Comparison of ENCODE assay signal across 29 cellular contexts in genomic region chr10:131082991-131083465, GRCh38.
DNase-seq lines count a peak whose midpoint lies in the region; ATAC-seq, FAIRE-seq and TF ChIP-seq lines count a peak whose summit lies in the region.
"Had no signal": no experiment of that assay in that cellular context is flagged by ENCODE, and none has a peak within 500 bp of the region (broad histone marks: within the 10 kb centered on the region; RNA-seq: fewer than 3 reads in every experiment).

No MANE protein-coding gene starts in this region.

- no peaks in the 10 kb centered on the region for H3K9me3 ChIP-seq in SK-N-SH
- H3K9me3 ChIP-seq in BLaER1 treated with 17β-estradiol and CSF1 and Interleukin-3, amounts not matched to agents 10 nM and 100 nM (replicated peaks in 1 of 11) = no peaks in the 10 kb centered on the region
- H3K9me3 ChIP-seq: testis, uterus had no signal

- H3K27me3 ChIP-seq in SK-N-SH (ENCODE audit: insufficient read depth) (no peaks in the 10 kb centered on the region), H7 (ENCODE audit: control insufficient read depth, insufficient read depth, low read length) (no peaks in the 10 kb centered on the region)
- no peaks in the 10 kb centered on the region for H3K27me3 ChIP-seq in BLaER1 treated with 17β-estradiol and CSF1 and Interleukin-3, amounts not matched to agents 10 nM and 100 nM
- H3K27me3 ChIP-seq: testis, uterus had no signal

- no peak for FAIRE-seq in D721Med (lab: Jason Lieb, UNC)
- FAIRE-seq: A204.1, bronchial epithelial cell, islet of Langerhans, RCC 7860 had no signal

- no peaks in the 10 kb centered on the region for H3F3A ChIP-seq in SK-N-SH (replicated peaks; ENCODE audit: insufficient read depth)

- H3K4me3 Mint-ChIP-seq in chondrocyte (ENCODE audit: unreplicated experiment) = no peak overlapping the region
- H3K4me3 Mint-ChIP-seq: activated CD4-positive, alpha-beta memory T cell treated with anti-CD3 and anti-CD28 coated beads, Interleukin-2, amount 10 ng/mL, durations not matched to agents 7 days and 5 days; dendritic cell treated with granulocyte-macrophage colony-stimulating factor and Interleukin-4, amounts not matched to agents 40 ng/mL and 50 ng/mL, for 4 days; nephron; stimulated activated effector memory CD8-positive, alpha-beta T cell treated with anti-CD3 and anti-CD28 coated beads, Interleukin-12 subunit alpha, Interleukin-12 subunit beta, amount 100 ng/mL, for 72 hours had no signal

- H3K4me3 ChIP-seq in SK-N-SH (ENCODE audit: low read depth in 2 of 2, low read length in 1 of 2) (no peak overlapping the region), H7 (ENCODE audit: insufficient read depth, low read depth, low read length) (no peak overlapping the region)
- no peak overlapping the region for H3K4me3 ChIP-seq in BLaER1 treated with 17β-estradiol and CSF1 and Interleukin-3, amounts not matched to agents 10 nM and 100 nM
- H3K4me3 ChIP-seq: testis, uterus had no signal

- POLR2A ChIA-PET in SK-N-SH (lab: Yijun Ruan, JAX) = interaction anchor here (0.6 kb wide), 1 partner anchor 794 kb away, joined by 3 read pairs; no protein-coding TSS in a partner anchor

- H3K79me2 ChIP-seq in SK-N-SH (ENCODE audit: insufficient read depth) = no peaks in the 10 kb centered on the region

- H3K36me3 ChIP-seq in SK-N-SH (replicated peaks in 1 of 2; ENCODE audit: control insufficient read depth in 1 of 2, insufficient read depth in 2 of 2, low read length in 1 of 2) (no peaks in the 10 kb centered on the region), H7 (replicated peaks; ENCODE audit: control insufficient read depth, insufficient read depth, low read length) (no peaks in the 10 kb centered on the region)
- no peaks in the 10 kb centered on the region for H3K36me3 ChIP-seq in BLaER1 treated with 17β-estradiol and CSF1 and Interleukin-3, amounts not matched to agents 10 nM and 100 nM
- H3K36me3 ChIP-seq: uterus had no signal

- H3K4me1 Mint-ChIP-seq in chondrocyte (ENCODE audit: low read depth) = no peaks in the 10 kb centered on the region

- peak; percentile 1; the same call in 1 of the 2 replicates for TF ChIP-seq RAD21 in SK-N-SH (IDR thresholded peaks at IDR 0.05; ENCODE audit: low read length)

- H3K9me3 Mint-ChIP-seq in chondrocyte (ENCODE audit: low read depth) = peaks cover 29% of the 10 kb centered on the region
- H3K9me3 Mint-ChIP-seq: activated CD4-positive, alpha-beta memory T cell treated with anti-CD3 and anti-CD28 coated beads, Interleukin-2, amount 10 ng/mL, durations not matched to agents 7 days and 5 days; dendritic cell treated with granulocyte-macrophage colony-stimulating factor and Interleukin-4, amounts not matched to agents 40 ng/mL and 50 ng/mL, for 4 days; nephron had no signal

- TF ChIP-seq CTCF in SK-N-SH (IDR thresholded peaks at IDR 0.05) (no peak), D721Med (IDR thresholded peaks at IDR 0.05; ENCODE audit: insufficient read depth, missing control alignments) (no peak), chondrocyte (IDR thresholded peaks at IDR 0.05) (no peak)

- TF ChIP-seq EP300 in SK-N-SH (IDR thresholded peaks at IDR 0.05; ENCODE audit: borderline replicate concordance in 1 of 2, low read depth in 1 of 2, low read length in 1 of 2) = peak in 1 of 2 experiments; percentile 41; a peak in 1 of 4 replicates

- H3K9ac ChIP-seq in SK-N-SH = no peak overlapping the region
- no peak overlapping the region for H3K9ac ChIP-seq in BLaER1 treated with 17β-estradiol and CSF1 and Interleukin-3, amounts not matched to agents 10 nM and 100 nM
- H3K9ac ChIP-seq: KMS-11 had no signal

- H3K9me2 ChIP-seq in SK-N-SH = no peaks in the 10 kb centered on the region

- CTCF ChIA-PET in SK-N-SH (lab: Yijun Ruan, JAX) = interaction anchor here (1.0 to 1.5 kb wide), 3 partner anchors 11 to 230 kb away, joined by 3 to 4 read pairs (median 3); no protein-coding TSS in a partner anchor

- 49% methylated on average over 16 of the region's 16 CpGs for WGBS in SK-N-SH (ENCODE audit: low lambda C conversion rate)

- peak; percentile 64 for DNase-seq in SK-N-SH
- DNase-seq in M059J (ENCODE audit: low read depth) = peak; percentile 9
- DNase-seq in myocyte (ENCODE audit: low read depth) = peak; percentile 64
- no peak for DNase-seq in D721Med (ENCODE audit: insufficient read length, low spot score)
- no peak for DNase-seq in chondrocyte (ENCODE audit: low spot score)
- DNase-seq in H7 = no peak
- DNase-seq: activated CD4-positive, alpha-beta memory T cell treated with anti-CD3 and anti-CD28 coated beads, Interleukin-2, amount 10 ng/mL, durations not matched to agents 7 days and 5 days; activated T-cell treated with anti-CD3 and anti-CD28 coated beads, Interleukin-2, amount 50 U/mL, for 1 hour; AML-193; amygdala; DMS79; midbrain; MV-4-11; NCI-H1694 treated with DMSO at 0.1 percent for 48 hours; NCI-H2171 treated with DMSO at 0.1 percent for 48 hours; NCI-H526; stimulated activated CD4-positive, alpha-beta T cell treated with anti-CD3 and anti-CD28 coated beads, Interleukin-2, amount 100 ng/mL, for 24 hours; testis; uterus had no signal

- peaks cover 1% of the 10 kb centered on the region for H3K36me3 Mint-ChIP-seq in chondrocyte (ENCODE audit: low read depth)
- H3K36me3 Mint-ChIP-seq: stimulated activated effector memory CD8-positive, alpha-beta T cell treated with anti-CD3 and anti-CD28 coated beads, Interleukin-12 subunit alpha, Interleukin-12 subunit beta, amount 100 ng/mL, for 72 hours had no signal

- H3K27ac Mint-ChIP-seq in chondrocyte (ENCODE audit: unreplicated experiment) = no peak overlapping the region
- H3K27ac Mint-ChIP-seq: activated CD4-positive, alpha-beta memory T cell treated with anti-CD3 and anti-CD28 coated beads, Interleukin-2, amount 10 ng/mL, durations not matched to agents 7 days and 5 days; dendritic cell treated with granulocyte-macrophage colony-stimulating factor and Interleukin-4, amounts not matched to agents 40 ng/mL and 50 ng/mL, for 4 days; nephron; stimulated activated effector memory CD8-positive, alpha-beta T cell treated with anti-CD3 and anti-CD28 coated beads, Interleukin-12 subunit alpha, Interleukin-12 subunit beta, amount 100 ng/mL, for 72 hours had no signal

- H3K4me2 ChIP-seq in SK-N-SH = no peak overlapping the region
- H3K4me2 ChIP-seq in BLaER1 treated with 17β-estradiol and CSF1 and Interleukin-3, amounts not matched to agents 10 nM and 100 nM = peak overlapping the region; percentile 38 to 85 (median 69); a peak in 21 of 22 replicates
- H3K4me2 ChIP-seq: KMS-11 had no signal

- H3K27ac ChIP-seq in SK-N-SH (ENCODE audit: low read depth in 2 of 2, low read length in 1 of 2) = peak overlapping the region in 1 of 2 experiments; percentile 76; a peak in 2 of 4 replicates
- H3K27ac ChIP-seq in BLaER1 treated with 17β-estradiol and CSF1 and Interleukin-3, amounts not matched to agents 10 nM and 100 nM = no peak overlapping the region
- H3K27ac ChIP-seq: KMS-11, testis, uterus had no signal

- no peaks in the 10 kb centered on the region for H4K20me1 ChIP-seq in SK-N-SH (ENCODE audit: insufficient read depth)
- no peaks in the 10 kb centered on the region for H4K20me1 ChIP-seq in BLaER1 treated with 17β-estradiol and CSF1 and Interleukin-3, amounts not matched to agents 10 nM and 100 nM

- ATAC-seq in SK-N-SH treated with all-trans-retinoic acid at 6 μM for 48 hours = no peak; the same call in 2 of the 3 replicates
- ATAC-seq: stimulated activated effector memory CD8-positive, alpha-beta T cell treated with anti-CD3 and anti-CD28 coated beads, Interleukin-12 subunit alpha, Interleukin-12 subunit beta, amount 100 ng/mL, for 72 hours had no signal

- peaks cover 0 to 38% of the 10 kb centered on the region in 2 experiments; a peak in 2 of 4 replicates for H3K4me1 ChIP-seq in SK-N-SH (ENCODE audit: control insufficient read depth in 1 of 2, insufficient read depth in 2 of 2, low read depth in 1 of 2, low read length in 1 of 2)
- peaks cover 23 to 56% (median 49%) of the 10 kb centered on the region in 10 experiments for H3K4me1 ChIP-seq in BLaER1 treated with 17β-estradiol and CSF1 and Interleukin-3, amounts not matched to agents 10 nM and 100 nM
- H3K4me1 ChIP-seq: uterus had no signal

- H2AFZ ChIP-seq in SK-N-SH (ENCODE audit: low read depth) = no peak overlapping the region

- no peaks in the 10 kb centered on the region for H3K27me3 Mint-ChIP-seq in chondrocyte (ENCODE audit: low read depth)
- H3K27me3 Mint-ChIP-seq: activated CD4-positive, alpha-beta memory T cell treated with anti-CD3 and anti-CD28 coated beads, Interleukin-2, amount 10 ng/mL, durations not matched to agents 7 days and 5 days had no signal

TF ChIP-seq in SK-N-SH, 30 proteins besides CTCF, POLR2A, EP300 and RAD21 (continues in another document):
- TF ChIP-seq NRF1 (IDR thresholded peaks at IDR 0.05; ENCODE audit: low read depth, low read length) (no peak), MAX (IDR thresholded peaks at IDR 0.05; ENCODE audit: low read depth) (no peak), SMC3 (IDR thresholded peaks at IDR 0.05; ENCODE audit: low read depth, low read length) (no peak), RFX5 (IDR thresholded peaks at IDR 0.05; ENCODE audit: low read length) (no peak), TCF12 (IDR thresholded peaks at IDR 0.05) (no peak), RCOR1 (IDR thresholded peaks at IDR 0.05; ENCODE audit: low read length) (peak; percentile 57; the same call in 1 of the 2 replicates), CHD2 (IDR thresholded peaks at IDR 0.05; ENCODE audit: low read length, partially characterized antibody) (peak; percentile 52), JUND (IDR thresholded peaks at IDR 0.05) (no peak), RXRA (IDR thresholded peaks at IDR 0.05; ENCODE audit: borderline replicate concordance, low read depth) (no peak)

TF ChIP-seq in SK-N-SH treated with all-trans-retinoic acid at 6 μM for 48 hours, 23 proteins besides CTCF, POLR2A, EP300 and RAD21:
- TF ChIP-seq GLIS3 (CRISPR knock-in tag; IDR thresholded peaks at IDR 0.05) (no peak), PPARA (CRISPR knock-in tag; IDR thresholded peaks at IDR 0.05; ENCODE audit: borderline replicate concordance) (no peak)

Comparison
In these comparisons a context has a peak if more than half of its experiments do, and no peak if none do; other contexts are left out.
1. DNase-seq: peak in SK-N-SH (single experiment), M059J (single experiment) and myocyte (single experiment); none in D721Med (single experiment), chondrocyte (single experiment) and H7 (single experiment).